In the genomic region with DNA sequence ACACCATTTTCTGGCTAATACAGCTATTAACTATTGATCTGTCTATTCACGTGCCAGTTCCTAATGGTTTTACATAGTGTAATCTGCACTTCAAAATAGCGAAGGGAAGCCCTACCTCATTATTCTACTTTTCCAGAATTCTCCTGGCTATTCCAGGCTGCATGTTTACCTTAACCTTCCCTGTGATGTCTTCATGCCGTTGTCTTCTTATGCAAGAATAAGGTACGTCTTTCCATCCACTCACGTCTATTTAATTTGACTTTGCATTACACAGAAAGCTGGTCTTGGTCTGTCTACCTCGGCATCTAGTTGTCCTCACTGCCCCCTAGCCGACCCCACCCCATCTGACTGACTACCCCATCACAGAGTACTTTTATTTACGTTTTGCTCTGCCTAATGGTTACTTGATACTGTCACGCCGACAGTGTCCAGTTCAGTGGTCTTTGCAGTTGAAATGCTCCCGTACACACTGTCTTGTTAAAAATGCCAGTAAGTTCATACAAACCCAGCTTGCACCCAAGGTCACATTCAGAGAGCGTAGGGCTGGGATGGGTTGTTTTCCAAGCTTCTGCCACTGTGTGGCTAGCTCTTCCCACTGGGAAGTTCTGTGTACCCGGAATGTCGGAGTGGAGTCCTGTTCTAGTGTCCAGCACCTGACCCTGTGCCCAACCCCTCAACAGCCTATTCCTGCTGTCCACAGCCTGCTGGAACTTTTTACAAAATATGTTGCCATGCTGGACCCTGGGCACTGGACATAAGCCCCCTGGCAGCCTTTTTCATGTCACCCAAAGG, we compare ENCODE assay signal across 11 cellular contexts. TPM values are rescaled to one million over a fixed set of nuclear protein-coding genes. Genes with fewer than 3 reads are reported as not detected.
DNase-seq lines count a peak whose midpoint lies in the region; ATAC-seq, FAIRE-seq and TF ChIP-seq lines count a peak whose summit lies in the region.
"Had no signal": no experiment of that assay in that cellular context is flagged by ENCODE, and none has a peak within 500 bp of the region (broad histone marks: within the 10 kb centered on the region; RNA-seq: fewer than 3 reads in every experiment).

No MANE protein-coding gene starts in this region.

- H3K9me3 Mint-ChIP-seq in activated T-helper 2 cell treated with anti-CD3 and anti-CD28 coated beads, Interferon-gamma antibody, Interleukin-2, Interleukin-4, amounts not matched to agents 10 μg/mL and 5 μg/mL and 100 μg/mL, durations not matched to agents 14 hours and 24 hours and 36 hours = no peaks in the 10 kb centered on the region
- H3K9me3 Mint-ChIP-seq: neural crest cell had no signal

- H4K91ac ChIP-seq in neuronal stem cell (ENCODE audit: low read depth, low read length, poor library complexity) = no peak overlapping the region

- H3K79me1 ChIP-seq in neuronal stem cell (ENCODE audit: low read depth, low read length) = peaks cover 3% of the 10 kb centered on the region

- H3K27ac ChIP-seq in A549 (peak overlapping the region; percentile 13 to 73; a peak in 4 of 6 replicates), Karpas-422 (ENCODE audit: low read length) (no peak overlapping the region), neuronal stem cell (replicated peaks; ENCODE audit: low read length) (no peak overlapping the region)

- ATAC-seq in A549 = peak in 1 of 2 experiments; percentile 2; a peak in 3 of 6 replicates

- no peak for TF ChIP-seq POLR2A in A549 (IDR thresholded peaks at IDR 0.05; ENCODE audit: low read length)

- H3K4me3 Mint-ChIP-seq in activated T-helper 2 cell treated with anti-CD3 and anti-CD28 coated beads, Interferon-gamma antibody, Interleukin-2, Interleukin-4, amounts not matched to agents 10 μg/mL and 5 μg/mL and 100 μg/mL, durations not matched to agents 14 hours and 24 hours and 36 hours (ENCODE audit: low read depth) = no peak overlapping the region
- H3K4me3 Mint-ChIP-seq: neural crest cell had no signal

- no peaks in the 10 kb centered on the region for H3K9me2 ChIP-seq in Karpas-422 (replicated peaks; ENCODE audit: insufficient read depth, low read length)

- peaks cover 69% of the 10 kb centered on the region for H3K4me1 Mint-ChIP-seq in activated T-helper 2 cell treated with anti-CD3 and anti-CD28 coated beads, Interferon-gamma antibody, Interleukin-2, Interleukin-4, amounts not matched to agents 10 μg/mL and 5 μg/mL and 100 μg/mL, durations not matched to agents 14 hours and 24 hours and 36 hours (ENCODE audit: low read depth)

- no peaks in the 10 kb centered on the region for H4K20me1 ChIP-seq in Karpas-422 (ENCODE audit: insufficient read depth, low read depth, low read length)

- H2AFZ ChIP-seq in Karpas-422 (ENCODE audit: low read length) (no peak overlapping the region), neuronal stem cell (ENCODE audit: low read length) (no peak overlapping the region)

- POLR2A ChIA-PET in A549 (lab: Yijun Ruan, JAX) = interaction anchor here (0.6 to 3.3 kb wide), 12 partner anchors 8 to 162 kb away, joined by 3 to 19 read pairs (median 5); partner anchors contain the start of gene NEAT1

- 56% methylated on average over 14 of the region's 14 CpGs for WGBS in A549 (ENCODE audit: missing lambda C conversion rate)
- WGBS in neuronal stem cell (ENCODE audit: extremely low coverage in 2 of 2, insufficient read length in 2 of 2, insufficient replicate concordance in 1 of 2), 2 donors = no CpG with 5 or more reads among the region's 14 CpGs

- no peak overlapping the region for H3K4ac ChIP-seq in neuronal stem cell (ENCODE audit: low read length)

- H3K9ac ChIP-seq in Karpas-422 (ENCODE audit: low read length) (no peak overlapping the region), neuronal stem cell (ENCODE audit: low read depth, low read length, poor library complexity) (no peak overlapping the region)

- H3K79me2 ChIP-seq in Karpas-422 (ENCODE audit: low read length) = peaks cover 6% of the 10 kb centered on the region

- no peak for TF ChIP-seq RAD21 in A549 (conservative IDR thresholded peaks at IDR 0.05 in 1 of 2, IDR thresholded peaks at IDR 0.05 in 1 of 2)

- H2BK15ac ChIP-seq in neuronal stem cell (ENCODE audit: low read length) = no peak overlapping the region

- no peak overlapping the region for H3K23ac ChIP-seq in neuronal stem cell (ENCODE audit: low read depth, low read length, poor library complexity)

- peak overlapping the region; percentile 30 for H3K4me2 ChIP-seq in A549
- no peak overlapping the region for H3K4me2 ChIP-seq in Karpas-422 (ENCODE audit: low read depth, low read length, poor library complexity, severe bottlenecking)
- H3K4me2 ChIP-seq in neuronal stem cell (ENCODE audit: insufficient read depth, low read length, poor library complexity, severe bottlenecking) = no peak overlapping the region

- no peak overlapping the region for H4K8ac ChIP-seq in neuronal stem cell (ENCODE audit: low read depth, low read length)

- H3K27me3 Mint-ChIP-seq in activated T-helper 2 cell treated with anti-CD3 and anti-CD28 coated beads, Interferon-gamma antibody, Interleukin-2, Interleukin-4, amounts not matched to agents 10 μg/mL and 5 μg/mL and 100 μg/mL, durations not matched to agents 14 hours and 24 hours and 36 hours (ENCODE audit: low read depth) = no peaks in the 10 kb centered on the region

- no peak overlapping the region for H3K14ac ChIP-seq in neuronal stem cell (ENCODE audit: low read length)

- no peak overlapping the region for H3K27ac Mint-ChIP-seq in activated T-helper 2 cell treated with anti-CD3 and anti-CD28 coated beads, Interferon-gamma antibody, Interleukin-2, Interleukin-4, amounts not matched to agents 10 μg/mL and 5 μg/mL and 100 μg/mL, durations not matched to agents 14 hours and 24 hours and 36 hours

- H3K9me3 ChIP-seq in A549 = no peaks in the 10 kb centered on the region
- no peaks in the 10 kb centered on the region for H3K9me3 ChIP-seq in Karpas-422 (ENCODE audit: low read length)
- peaks cover 2 to 4% of the 10 kb centered on the region in 2 donors for H3K9me3 ChIP-seq in neuronal stem cell (replicated peaks in 1 of 2; ENCODE audit: control insufficient read depth in 2 of 2, insufficient read depth in 1 of 2, low read depth in 1 of 2, low read length in 2 of 2)

- peaks cover 96% of the 10 kb centered on the region for H3K4me1 ChIP-seq in A549
- peaks cover 49% of the 10 kb centered on the region for H3K4me1 ChIP-seq in Karpas-422 (ENCODE audit: low read length)
- peaks cover 3 to 5% of the 10 kb centered on the region in 2 donors for H3K4me1 ChIP-seq in neuronal stem cell (ENCODE audit: control insufficient read depth in 2 of 2, insufficient read depth in 1 of 2, low read depth in 1 of 2, low read length in 2 of 2)

- no peak overlapping the region for H2BK120ac ChIP-seq in neuronal stem cell (ENCODE audit: low read depth, low read length)

- no peak overlapping the region for H3K4me3 ChIP-seq in A549
- no peak overlapping the region for H3K4me3 ChIP-seq in Karpas-422 (ENCODE audit: low read length)
- H3K4me3 ChIP-seq in neuronal stem cell (ENCODE audit: low read length in 2 of 2) = no peak overlapping the region

- CTCF ChIA-PET in A549 (lab: Yijun Ruan, JAX) = interaction anchor here (0.6 to 3.4 kb wide), 13 partner anchors 11 to 108 kb away, joined by 3 to 13 read pairs (median 4); partner anchors contain the start of gene MALAT1

- TF ChIP-seq CTCF in A549 (IDR thresholded peaks at IDR 0.05) = no peak

- no peak for TF ChIP-seq EP300 in A549 (IDR thresholded peaks at IDR 0.05)

- H3K36me3 Mint-ChIP-seq in activated T-helper 2 cell treated with anti-CD3 and anti-CD28 coated beads, Interferon-gamma antibody, Interleukin-2, Interleukin-4, amounts not matched to agents 10 μg/mL and 5 μg/mL and 100 μg/mL, durations not matched to agents 14 hours and 24 hours and 36 hours (ENCODE audit: low read depth) = peaks cover 82% of the 10 kb centered on the region

- no peak overlapping the region for H2BK5ac ChIP-seq in neuronal stem cell (ENCODE audit: low read length)

- no peak overlapping the region for H2AK5ac ChIP-seq in neuronal stem cell (ENCODE audit: low read depth, low read length)

- DNase-seq in A549 (ENCODE audit: low read depth in 1 of 2, low spot score in 1 of 2) (peak in 1 of 2 experiments; percentile 41), Karpas-422 (peak; percentile 40), dermis blood vessel endothelial cell (peak; percentile 49), mesenteric fat pad (ENCODE audit: low spot score) (peak; percentile 77), neuronal stem cell (ENCODE audit: low spot score) (no peak), hepatic stellate cell (ENCODE audit: low spot score) (no peak), NCI-H2107 (lab: John Stamatoyannopoulos, UW) (no peak)
- DNase-seq in activated T-helper 2 cell treated with anti-CD3 and anti-CD28 coated beads, Interferon-gamma antibody, Interleukin-2, Interleukin-4, amounts not matched to agents 10 μg/mL and 5 μg/mL and 100 μg/mL, durations not matched to agents 14 hours and 24 hours and 36 hours (ENCODE audit: low spot score) = no peak
- DNase-seq: OCI-M1 had no signal

- H2BK12ac ChIP-seq in neuronal stem cell (ENCODE audit: low read length) = no peak overlapping the region

- intact Hi-C loops in activated T-helper 2 cell treated with anti-CD3 and anti-CD28 coated beads, Interferon-gamma antibody, Interleukin-2, Interleukin-4, amounts not matched to agents 10 μg/mL and 5 μg/mL and 100 μg/mL, durations not matched to agents 14 hours and 24 hours and 36 hours (cut with micrococcal nuclease) = no loop called here

- H3K27me3 ChIP-seq in Karpas-422 (ENCODE audit: low read length) (no peaks in the 10 kb centered on the region), neuronal stem cell (ENCODE audit: control insufficient read depth in 3 of 3, insufficient read depth in 3 of 3, low read depth in 1 of 3, low read length in 3 of 3) (no peaks in the 10 kb centered on the region)

- H3K18ac ChIP-seq in neuronal stem cell (ENCODE audit: low read length) = no peak overlapping the region

- H3K36me3 ChIP-seq in Karpas-422 (ENCODE audit: insufficient read depth, low read length) = peaks cover 29% of the 10 kb centered on the region
- H3K36me3 ChIP-seq in neuronal stem cell (replicated peaks in 1 of 2; ENCODE audit: control insufficient read depth in 2 of 2, insufficient read depth in 2 of 2, low read length in 2 of 2) = peaks cover 3 to 97% of the 10 kb centered on the region in 2 donors

- no peak for FAIRE-seq in A549 (lab: Jason Lieb, UNC)
- FAIRE-seq: frontal cortex had no signal

RNA-seq across cellular contexts. Expression of gene NEAT1, which starts 15.0 kb away (rescaled TPM):
- polyA plus RNA-seq in A549 (2011; rRNA removed) (181 and 314 TPM in 2 replicates), A549 (2017; fragmentation: RNase III; extraction: RNeasy Plus Mini Kit Qiagen cat#74134 plus additional on column Dnase treatment) (1,009 to 1,407 TPM (median 1,223 TPM) in 3 replicates)
- 137 and 155 TPM in 2 replicates for polyA plus RNA-seq in A549 (2012; cell fraction: cytosol; rRNA removed)
- 406 and 691 TPM in 2 replicates for polyA plus RNA-seq in A549 (2012; cell fraction: nucleus; rRNA removed)
- polyA minus RNA-seq in A549 (2011; rRNA and poly(A)+ RNA removed) = 160 and 161 TPM in 2 replicates
- total RNA-seq in Karpas-422 (2014; rRNA removed; shearing (Covaris generic); ENCODE audit: low replicate concordance) = 36.5 and 74.7 TPM in 2 replicates
- total RNA-seq in dermis blood vessel endothelial cell (50.4 and 189 TPM in 2 replicates), mesenteric fat pad (1,527 TPM)
- total RNA-seq in activated T-helper 2 cell treated with anti-CD3 and anti-CD28 coated beads, Interferon-gamma antibody, Interleukin-2, Interleukin-4, amounts not matched to agents 10 μg/mL and 5 μg/mL and 100 μg/mL, durations not matched to agents 14 hours and 24 hours and 36 hours = 422 and 430 TPM in 2 replicates
- polyA plus RNA-seq in neuronal stem cell (2013, experiment 1 of 2) = 2.0 TPM
- polyA plus RNA-seq in neuronal stem cell (2013, experiment 2 of 2) = 2.5 TPM

RNA-seq across cellular contexts. Expression of gene FRMD8, which starts 51.2 kb away (rescaled TPM):
- polyA plus RNA-seq in A549 (2011; rRNA removed) (12.2 and 12.9 TPM in 2 replicates), A549 (2017; fragmentation: RNase III; extraction: RNeasy Plus Mini Kit Qiagen cat#74134 plus additional on column Dnase treatment) (16.5 to 20.0 TPM (median 17.4 TPM) in 3 replicates)
- polyA plus RNA-seq in A549 (2012; cell fraction: cytosol; rRNA removed) = 30.5 and 36.6 TPM in 2 replicates
- 46.7 and 62.2 TPM in 2 replicates for polyA plus RNA-seq in A549 (2012; cell fraction: nucleus; rRNA removed)
- polyA minus RNA-seq in A549 (2011; rRNA and poly(A)+ RNA removed) = 12.1 and 14.5 TPM in 2 replicates
- total RNA-seq in Karpas-422 (2014; rRNA removed; shearing (Covaris generic); ENCODE audit: low replicate concordance) = 48.5 and 102 TPM in 2 replicates
- total RNA-seq in dermis blood vessel endothelial cell (152 and 238 TPM in 2 replicates), mesenteric fat pad (44.0 TPM)
- total RNA-seq in activated T-helper 2 cell treated with anti-CD3 and anti-CD28 coated beads, Interferon-gamma antibody, Interleukin-2, Interleukin-4, amounts not matched to agents 10 μg/mL and 5 μg/mL and 100 μg/mL, durations not matched to agents 14 hours and 24 hours and 36 hours = 39.7 and 39.8 TPM in 2 replicates
- 5.9 TPM for polyA plus RNA-seq in neuronal stem cell (2013, experiment 1 of 2)
- polyA plus RNA-seq in neuronal stem cell (2013, experiment 2 of 2) = 6.1 TPM

RNA-seq across cellular contexts. Expression of gene SLC25A45, which starts 55.2 kb away (rescaled TPM):
- polyA plus RNA-seq in A549 (2011; rRNA removed) (3.1 and 4.9 TPM in 2 replicates), A549 (2017; fragmentation: RNase III; extraction: RNeasy Plus Mini Kit Qiagen cat#74134 plus additional on column Dnase treatment) (7.9 to 8.6 TPM (median 8.1 TPM) in 3 replicates)
- polyA plus RNA-seq in A549 (2012; cell fraction: cytosol; rRNA removed) = 3.1 and 4.9 TPM in 2 replicates
- 12.5 and 14.9 TPM in 2 replicates for polyA plus RNA-seq in A549 (2012; cell fraction: nucleus; rRNA removed)
- polyA minus RNA-seq in A549 (2011; rRNA and poly(A)+ RNA removed) = 7.0 and 9.0 TPM in 2 replicates
- total RNA-seq in Karpas-422 (2014; rRNA removed; shearing (Covaris generic); ENCODE audit: low replicate concordance) = 6.7 and 9.7 TPM in 2 replicates
- total RNA-seq in dermis blood vessel endothelial cell (1.0 and 3.3 TPM in 2 replicates), mesenteric fat pad (8.7 TPM)
- total RNA-seq in activated T-helper 2 cell treated with anti-CD3 and anti-CD28 coated beads, Interferon-gamma antibody, Interleukin-2, Interleukin-4, amounts not matched to agents 10 μg/mL and 5 μg/mL and 100 μg/mL, durations not matched to agents 14 hours and 24 hours and 36 hours = 14.6 and 16.3 TPM in 2 replicates
- polyA plus RNA-seq in neuronal stem cell (2013, experiment 1 of 2) = 0.43 TPM
- polyA plus RNA-seq in neuronal stem cell (2013, experiment 2 of 2) = 0.32 TPM

Comparison
In these comparisons a context has a peak if more than half of its experiments do, and no peak if none do; other contexts are left out.
1. DNase-seq: peak in Karpas-422 (single experiment), dermis blood vessel endothelial cell (single experiment) and mesenteric fat pad (single experiment); none in activated T-helper 2 cell treated with anti-CD3 and anti-CD28 coated beads, Interferon-gamma antibody, Interleukin-2, Interleukin-4, amounts not matched to agents 10 μg/mL and 5 μg/mL and 100 μg/mL, durations not matched to agents 14 hours and 24 hours and 36 hours (single experiment), neuronal stem cell (single experiment), hepatic stellate cell (single experiment) and NCI-H2107 (single experiment).
2. H3K27ac ChIP-seq: peak in A549 (2 of 2); none in Karpas-422 (single experiment) and neuronal stem cell (single experiment).